24 cellular contexts compared by ENCODE assay signal in the genomic region with DNA sequence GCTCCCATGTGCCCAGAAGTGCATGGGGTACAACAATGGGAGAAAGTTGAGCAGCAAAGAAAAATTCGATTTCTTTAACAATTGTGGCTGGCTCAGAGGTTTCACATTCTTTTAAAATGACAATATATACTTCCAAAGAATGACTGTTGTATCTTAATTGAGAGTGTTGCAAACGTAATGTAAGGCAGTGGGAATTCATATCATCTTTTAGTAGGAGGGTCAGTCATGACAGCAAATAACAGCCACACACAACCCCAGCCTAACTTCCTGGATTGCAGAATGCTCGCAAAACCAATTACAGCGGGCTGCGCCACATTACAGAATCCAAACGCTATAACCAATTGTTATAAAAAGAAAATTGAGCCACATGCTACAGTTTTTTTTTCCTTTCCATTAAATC.
A peak's percentile ranks its signal among the peaks of the same experiment; 100 is the strongest.
DNase-seq lines count a peak whose midpoint lies in the region; ATAC-seq, FAIRE-seq and TF ChIP-seq lines count a peak whose summit lies in the region.
"Had no signal": no experiment of that assay in that cellular context is flagged by ENCODE, and none has a peak within 500 bp of the region (broad histone marks: within the 10 kb centered on the region; RNA-seq: fewer than 3 reads in every experiment).

No MANE protein-coding gene starts in this region.

- H3K27ac Mint-ChIP-seq in astrocyte (ENCODE audit: unreplicated experiment), result no peak overlapping the region
- H3K27ac Mint-ChIP-seq in HFFc6, result no peak overlapping the region
- H3K27ac Mint-ChIP-seq: CD4-positive, alpha-beta T cell had no signal

- no peak for FAIRE-seq in astrocyte (lab: Jason Lieb, UNC)
- FAIRE-seq: A204.1, G401.6, GM19239, HTR-8/SVneo had no signal

- H4K20me1 ChIP-seq in astrocyte (ENCODE audit: insufficient read depth, low read length), result no peaks in the 10 kb centered on the region
- no peaks in the 10 kb centered on the region for H4K20me1 ChIP-seq in fibroblast of lung (ENCODE audit: control insufficient read depth, extremely low read depth, insufficient read depth, low read length)
- H4K20me1 ChIP-seq: BLaER1 had no signal

- H3K27me3 ChIP-seq in astrocyte (ENCODE audit: insufficient read depth, low read length) (no peaks in the 10 kb centered on the region), fibroblast of lung (ENCODE audit: control insufficient read depth, insufficient read depth, low read length) (no peaks in the 10 kb centered on the region), MG63 (no peaks in the 10 kb centered on the region)
- H3K27me3 ChIP-seq: BLaER1, Peyer's patch, SJCRH30 had no signal

- no peak for ATAC-seq in GM19463 (IDR thresholded peaks at IDR 0.05; ENCODE audit: unreplicated experiment)

- no peak overlapping the region for H3K27ac ChIP-seq in astrocyte (ENCODE audit: low read depth, low read length)
- no peak overlapping the region for H3K27ac ChIP-seq in fibroblast of lung (ENCODE audit: insufficient read depth, low read length)
- H3K27ac ChIP-seq: BLaER1, Peyer's patch, SJCRH30 had no signal

- H3K79me2 ChIP-seq in astrocyte (ENCODE audit: insufficient read depth, low read length) (no peaks in the 10 kb centered on the region), fibroblast of lung (ENCODE audit: control insufficient read depth, insufficient read depth, low read length) (no peaks in the 10 kb centered on the region)

- H3K36me3 Mint-ChIP-seq in astrocyte (ENCODE audit: low read depth, unreplicated experiment) (no peaks in the 10 kb centered on the region), HFFc6 (ENCODE audit: low read depth) (no peaks in the 10 kb centered on the region)

- no peak overlapping the region for H3K4me3 ChIP-seq in AG09309 (ENCODE audit: control insufficient read depth, low read depth, low read length)
- H3K4me3 ChIP-seq in astrocyte (ENCODE audit: insufficient read depth, low read depth, low read length), result no peak overlapping the region
- peak overlapping the region in 2 of 4 experiments; percentile 29 to 54 for H3K4me3 ChIP-seq in fibroblast of lung (replicated peaks in 1 of 4; ENCODE audit: control extremely low read depth in 1 of 4, insufficient read depth in 1 of 4, low read depth in 3 of 4, low read length in 4 of 4)
- H3K4me3 ChIP-seq in MG63, result no peak overlapping the region
- H3K4me3 ChIP-seq: BLaER1, Peyer's patch, SJCRH30 had no signal

- H3K4me1 ChIP-seq in astrocyte (ENCODE audit: insufficient read depth, low read length), result no peaks in the 10 kb centered on the region
- no peaks in the 10 kb centered on the region for H3K4me1 ChIP-seq in fibroblast of lung (ENCODE audit: control insufficient read depth, extremely low read depth, insufficient read depth, low read length)
- H3K4me1 ChIP-seq: BLaER1, Peyer's patch, SJCRH30 had no signal

- H3K9me3 ChIP-seq in astrocyte (ENCODE audit: insufficient read depth, low read depth, low read length) (no peaks in the 10 kb centered on the region), fibroblast of lung (ENCODE audit: control insufficient read depth, insufficient read depth, low read depth, low read length) (no peaks in the 10 kb centered on the region), MG63 (no peaks in the 10 kb centered on the region)
- H3K9me3 ChIP-seq: BLaER1, Peyer's patch, SJCRH30 had no signal

- H3K4me1 Mint-ChIP-seq in astrocyte (ENCODE audit: low read depth, unreplicated experiment), result peaks cover 20% of the 10 kb centered on the region
- peaks cover 15% of the 10 kb centered on the region for H3K4me1 Mint-ChIP-seq in HFFc6 (ENCODE audit: low read depth)

- peak overlapping the region; percentile 41 for H2AFZ ChIP-seq in astrocyte (ENCODE audit: low read depth, low read length)
- peak overlapping the region; percentile 69 for H2AFZ ChIP-seq in fibroblast of lung (ENCODE audit: low read length)

- TF ChIP-seq CTCF in AG09309 (IDR thresholded peaks at IDR 0.05; ENCODE audit: control insufficient read depth, insufficient read depth, low read depth, low read length, missing control alignments) (no peak), astrocyte (IDR thresholded peaks at IDR 0.05; ENCODE audit: insufficient read depth, low read depth, low read length) (no peak), fibroblast of lung (conservative IDR thresholded peaks at IDR 0.05 in 1 of 2, IDR thresholded peaks at IDR 0.05 in 1 of 2; ENCODE audit: low read depth in 1 of 2, low read length in 2 of 2) (no peak), HFFc6 (IDR thresholded peaks at IDR 0.05) (no peak)

- H3K27me3 Mint-ChIP-seq in astrocyte (ENCODE audit: low read depth, unreplicated experiment) (no peaks in the 10 kb centered on the region), HFFc6 (ENCODE audit: insufficient read depth) (no peaks in the 10 kb centered on the region)
- H3K27me3 Mint-ChIP-seq: CD4-positive, alpha-beta T cell had no signal

- H3K4me2 ChIP-seq in astrocyte (ENCODE audit: low read length) (peak overlapping the region; percentile 51), fibroblast of lung (ENCODE audit: extremely low read depth, insufficient read depth, low read length) (peak overlapping the region; percentile 75)
- H3K4me2 ChIP-seq: BLaER1 had no signal

- no peak overlapping the region for H3K4me3 Mint-ChIP-seq in astrocyte (ENCODE audit: unreplicated experiment)
- H3K4me3 Mint-ChIP-seq in HFFc6, result no peak overlapping the region
- H3K4me3 Mint-ChIP-seq: CD4-positive, alpha-beta T cell; H9 had no signal

- H3K9me3 Mint-ChIP-seq in astrocyte (ENCODE audit: unreplicated experiment), result no peaks in the 10 kb centered on the region
- no peaks in the 10 kb centered on the region for H3K9me3 Mint-ChIP-seq in HFFc6
- H3K9me3 Mint-ChIP-seq: CD4-positive, alpha-beta T cell; H9 had no signal

- no peaks in the 10 kb centered on the region for H3K36me3 ChIP-seq in astrocyte (ENCODE audit: insufficient read depth, low read length)
- H3K36me3 ChIP-seq in fibroblast of lung (ENCODE audit: control insufficient read depth, insufficient read depth, low read length), result no peaks in the 10 kb centered on the region
- H3K36me3 ChIP-seq in MG63, result no peaks in the 10 kb centered on the region
- H3K36me3 ChIP-seq: BLaER1, Peyer's patch, SJCRH30 had no signal

- H3K9ac ChIP-seq in astrocyte (ENCODE audit: low read length), result no peak overlapping the region
- H3K9ac ChIP-seq in fibroblast of lung (ENCODE audit: insufficient read depth, low read length), result no peak overlapping the region
- H3K9ac ChIP-seq: BLaER1 had no signal

- DNase-seq in AG09309 (ENCODE audit: low read depth) (peak; percentile 18), ELR (ENCODE audit: low read depth) (peak; percentile 36), astrocyte (ENCODE audit: low read depth) (peak; percentile 66), fibroblast of lung (ENCODE audit: low read depth in 2 of 2) (peak; percentile 24 to 71), MG63 (no peak), HFFc6 (no peak)
- no peak for DNase-seq in stimulated activated CD4-positive, alpha-beta T cell treated with anti-CD3 and anti-CD28 coated beads, Interleukin-4, amount 100 ng/mL, for 4 hours
- DNase-seq: CD4-positive, alpha-beta T cell; COR-L47; DMS 273 treated with DMSO at 0.1 percent for 48 hours; DMS79 treated with DMSO at 0.1 percent for 48 hours; H9; MV-4-11; NCI-H2029 treated with DMSO at 0.1 percent for 48 hours; NCI-H226; NCI-H524; Peyer's patch; SJCRH30 had no signal

Comparison
In these comparisons a context has a peak if more than half of its experiments do, and no peak if none do; other contexts are left out.
1. DNase-seq: peak in AG09309 (single experiment), ELR (single experiment), astrocyte (single experiment) and fibroblast of lung (2 of 2); none in MG63 (single experiment), stimulated activated CD4-positive, alpha-beta T cell treated with anti-CD3 and anti-CD28 coated beads, Interleukin-4, amount 100 ng/mL, for 4 hours (0 of 2) and HFFc6 (single experiment).